18 cellular contexts compared by ENCODE assay signal in the genomic region with DNA sequence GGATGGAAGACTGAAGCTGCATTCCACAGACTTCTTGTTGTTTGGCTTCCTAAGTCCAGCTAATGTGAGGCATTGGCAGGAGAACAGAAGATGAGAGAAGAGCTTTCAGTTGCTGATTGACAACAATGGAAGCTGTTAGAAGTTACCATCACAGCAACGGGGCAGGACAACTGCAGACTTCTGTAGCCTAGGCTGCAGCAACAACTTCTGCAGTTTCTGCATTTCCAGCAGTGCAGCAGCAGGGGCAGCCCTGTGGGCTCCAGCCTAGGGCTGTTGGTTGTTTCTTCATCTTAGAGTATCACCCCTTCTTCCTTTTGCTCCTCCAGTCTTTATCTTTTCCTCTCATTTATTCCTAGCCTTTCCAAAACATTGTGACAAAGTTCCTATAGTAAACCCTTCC.
"Had no signal": no experiment of that assay in that cellular context is flagged by ENCODE, and none has a peak within 500 bp of the region (broad histone marks: within the 10 kb centered on the region; RNA-seq: fewer than 3 reads in every experiment).

No MANE protein-coding gene starts in this region.

- H3K4me1 Mint-ChIP-seq: activated CD4-positive, alpha-beta T cell treated with anti-CD3 and anti-CD28 coated beads for 36 hours; activated naive CD4-positive, alpha-beta T cell treated with anti-CD3 and anti-CD28 coated beads, Interleukin-2, amount 10 ng/mL, durations not matched to agents 7 days and 5 days; nephron progenitor cell had no signal

- DNase-seq: activated CD4-positive, alpha-beta T cell treated with anti-CD3 and anti-CD28 coated beads for 36 hours; activated CD8-positive, alpha-beta memory T cell treated with anti-CD3 and anti-CD28 coated beads, Interleukin-2, amount 50 U/mL, for 48 hours; activated CD8-positive, alpha-beta T cell treated with anti-CD3 and anti-CD28 coated beads for 36 hours; activated naive CD4-positive, alpha-beta T cell treated with anti-CD3 and anti-CD28 coated beads, Interleukin-2, amount 10 ng/mL, durations not matched to agents 7 days and 5 days; adrenal gland; colonic mucosa; effector CD4-positive, alpha-beta T cell; lower lobe of right lung; nephron progenitor cell; ovary; stimulated activated CD4-positive, alpha-beta T cell treated with anti-CD3 and anti-CD28 coated beads, Interleukin-15, amount 100 ng/mL, for 24 hours; stimulated activated CD4-positive, alpha-beta T cell treated with anti-CD3 and anti-CD28 coated beads, Interleukin-4, amount 100 ng/mL, for 24 hours; testis; upper lobe of right lung had no signal

- H3K27me3 Mint-ChIP-seq: activated CD8-positive, alpha-beta T cell treated with anti-CD3 and anti-CD28 coated beads for 36 hours; activated naive CD4-positive, alpha-beta T cell treated with anti-CD3 and anti-CD28 coated beads, Interleukin-2, amount 10 ng/mL, durations not matched to agents 7 days and 5 days had no signal

- H2AFZ ChIP-seq: hepatocyte had no signal

- H3K9me3 Mint-ChIP-seq: activated CD8-positive, alpha-beta T cell treated with anti-CD3 and anti-CD28 coated beads for 36 hours; activated naive CD4-positive, alpha-beta T cell treated with anti-CD3 and anti-CD28 coated beads, Interleukin-2, amount 10 ng/mL, durations not matched to agents 7 days and 5 days; nephron progenitor cell; stimulated activated naive CD8-positive, alpha-beta T cell treated with anti-CD3 and anti-CD28 coated beads, Interleukin-15, Interleukin-2, amounts not matched to agents 100 ng/mL and 50 ng/mL, for 24 hours had no signal

- H3K4me3 ChIP-seq: adrenal gland, colonic mucosa, hepatocyte, lower lobe of right lung, ovary, testis, upper lobe of right lung had no signal

- H3K36me3 Mint-ChIP-seq: activated naive CD4-positive, alpha-beta T cell treated with anti-CD3 and anti-CD28 coated beads, Interleukin-2, amount 10 ng/mL, durations not matched to agents 7 days and 5 days had no signal

- H3K27ac Mint-ChIP-seq: activated CD4-positive, alpha-beta T cell treated with anti-CD3 and anti-CD28 coated beads for 36 hours; activated CD8-positive, alpha-beta T cell treated with anti-CD3 and anti-CD28 coated beads for 36 hours; activated naive CD4-positive, alpha-beta T cell treated with anti-CD3 and anti-CD28 coated beads, Interleukin-2, amount 10 ng/mL, durations not matched to agents 7 days and 5 days; activated T-helper 1 cell treated with anti-CD3 and anti-CD28 coated beads, Interleukin-12 subunit alpha, Interleukin-12 subunit beta, Interleukin-2, Interleukin-4 antibody, amounts not matched to agents 30 ng/mL and 10 ng/mL and 1 ng/mL, durations not matched to agents 14 hours and 24 hours and 36 hours; nephron progenitor cell; stimulated activated naive CD8-positive, alpha-beta T cell treated with anti-CD3 and anti-CD28 coated beads, Interleukin-15, Interleukin-2, amounts not matched to agents 100 ng/mL and 50 ng/mL, for 24 hours had no signal

- H3K4me3 Mint-ChIP-seq: activated CD4-positive, alpha-beta T cell treated with anti-CD3 and anti-CD28 coated beads for 36 hours; activated CD8-positive, alpha-beta T cell treated with anti-CD3 and anti-CD28 coated beads for 36 hours; activated naive CD4-positive, alpha-beta T cell treated with anti-CD3 and anti-CD28 coated beads, Interleukin-2, amount 10 ng/mL, durations not matched to agents 7 days and 5 days; activated T-helper 1 cell treated with anti-CD3 and anti-CD28 coated beads, Interleukin-12 subunit alpha, Interleukin-12 subunit beta, Interleukin-2, Interleukin-4 antibody, amounts not matched to agents 30 ng/mL and 10 ng/mL and 1 ng/mL, durations not matched to agents 14 hours and 24 hours and 36 hours; nephron progenitor cell; stimulated activated naive CD8-positive, alpha-beta T cell treated with anti-CD3 and anti-CD28 coated beads, Interleukin-15, Interleukin-2, amounts not matched to agents 100 ng/mL and 50 ng/mL, for 24 hours had no signal

- ATAC-seq: activated CD4-positive, alpha-beta T cell treated with anti-CD3 and anti-CD28 coated beads for 36 hours; activated CD8-positive, alpha-beta T cell treated with anti-CD3 and anti-CD28 coated beads for 36 hours; lower lobe of right lung; SK-N-SH treated with all-trans-retinoic acid at 6 μM for 48 hours; upper lobe of right lung had no signal

- H3K27me3 ChIP-seq: adrenal gland, colonic mucosa, hepatocyte, ovary, testis, upper lobe of right lung had no signal

- H3K36me3 ChIP-seq: adrenal gland, colonic mucosa, lower lobe of right lung, ovary, upper lobe of right lung had no signal

- H3K4me1 ChIP-seq: adrenal gland, colonic mucosa, lower lobe of right lung, testis, upper lobe of right lung had no signal

- H3K4me2 ChIP-seq: hepatocyte had no signal

- H3K27ac ChIP-seq: adrenal gland, colonic mucosa, hepatocyte, lower lobe of right lung, ovary, testis, upper lobe of right lung had no signal

- H3K79me2 ChIP-seq: hepatocyte had no signal

- H3K9me3 ChIP-seq: adrenal gland, colonic mucosa, lower lobe of right lung, ovary, testis, upper lobe of right lung had no signal
